Comparison of ENCODE assay signal across 16 cellular contexts in genomic region chr3:48596157-48596556, GRCh38. TPM values are rescaled to one million over a fixed set of nuclear protein-coding genes. Genes with fewer than 3 reads are reported as not detected.
DNase-seq lines count a peak whose midpoint lies in the region; ATAC-seq and TF ChIP-seq lines count a peak whose summit lies in the region.
"Had no signal": no experiment of that assay in that cellular context is flagged by ENCODE, and none has a peak within 500 bp of the region (broad histone marks: within the 10 kb centered on the region; RNA-seq: fewer than 3 reads in every experiment).

No MANE protein-coding gene starts in this region.

- H3K27me3 ChIP-seq in SJCRH30 (no peaks in the 10 kb centered on the region), foreskin keratinocyte (no peaks in the 10 kb centered on the region), prostate gland (replicated peaks; ENCODE audit: insufficient read depth) (no peaks in the 10 kb centered on the region)

- DNase-seq in ELR (ENCODE audit: low read depth) (peak; percentile 12), SJCRH30 (no peak), foreskin keratinocyte (no peak), prostate gland (ENCODE audit: low spot score) (no peak), superior temporal gyrus (ENCODE audit: extremely low spot score) (no peak), NCI-H774 (lab: John Stamatoyannopoulos, UW) (no peak), Kasumi-1 (lab: John Stamatoyannopoulos, UW) (no peak)
- DNase-seq: activated CD8-positive, alpha-beta memory T cell treated with anti-CD3 and anti-CD28 coated beads for 24 hours; activated naive CD4-positive, alpha-beta T cell treated with anti-CD3 and anti-CD28 coated beads for 36 hours; stimulated activated CD4-positive, alpha-beta T cell treated with anti-CD3 and anti-CD28 coated beads, Interleukin-1b, Interleukin-23, amount 100 ng/mL, for 48 hours had no signal

- no peak overlapping the region for H3K4me3 ChIP-seq in SJCRH30
- no peak overlapping the region for H3K4me3 ChIP-seq in prostate gland
- H3K4me3 ChIP-seq: BLaER1 had no signal

- H3K4me1 ChIP-seq in SJCRH30 (peaks cover 40% of the 10 kb centered on the region), foreskin keratinocyte (peaks cover 22% of the 10 kb centered on the region), prostate gland (replicated peaks) (peaks cover 27% of the 10 kb centered on the region)

- 86% methylated on average over 5 of the region's 5 CpGs for WGBS in prostate gland

- ATAC-seq in foreskin keratinocyte (no peak), GM18519 (IDR thresholded peaks at IDR 0.05; ENCODE audit: low FRiP score, unreplicated experiment) (no peak)

- H3K27ac ChIP-seq in SJCRH30 = peak overlapping the region; percentile 17
- H3K27ac ChIP-seq in foreskin keratinocyte = peak overlapping the region; percentile 95
- peak overlapping the region; percentile 79 to 84 for H3K27ac ChIP-seq in prostate gland
- H3K27ac ChIP-seq: BLaER1, KMS-11 had no signal

- H3K9me3 ChIP-seq in SJCRH30 (replicated peaks) (no peaks in the 10 kb centered on the region), prostate gland (no peaks in the 10 kb centered on the region)
- H3K9me3 ChIP-seq: BLaER1 had no signal

- no peak for TF ChIP-seq CTCF in foreskin keratinocyte (conservative IDR thresholded peaks at IDR 0.05)
- TF ChIP-seq CTCF in prostate gland (IDR thresholded peaks at IDR 0.05) = no peak

- intact Hi-C loops in prostate gland (cut with DNase I) = loop anchor here (5.0 kb wide), 2 partner anchors 39 to 129 kb away; partner anchors contain the start of gene PFKFB4

- H3K36me3 ChIP-seq in SJCRH30 (peaks cover 17% of the 10 kb centered on the region), prostate gland (peaks cover 0 to 11% of the 10 kb centered on the region in 2 donors)

- no peak for TF ChIP-seq POLR2A in prostate gland (IDR thresholded peaks at IDR 0.05)

RNA-seq across cellular contexts. Expression of gene COL7A1, which starts 1.0 kb away (rescaled TPM):
- total RNA-seq in SJCRH30 (2014; rRNA removed; shearing (Covaris generic)) = 1.5 and 2.0 TPM in 2 replicates
- total RNA-seq in foreskin keratinocyte = 306 and 607 TPM in 2 replicates
- polyA plus RNA-seq in foreskin keratinocyte = 306 and 665 TPM in 2 replicates
- total RNA-seq in prostate gland = 10 to 100 TPM; 84.8 to 92.6 TPM

RNA-seq across cellular contexts. Expression of gene UQCRC1, which starts 13.3 kb away (rescaled TPM):
- 137 and 162 TPM in 2 replicates for total RNA-seq in SJCRH30 (2014; rRNA removed; shearing (Covaris generic))
- total RNA-seq in foreskin keratinocyte = 400 and 414 TPM in 2 replicates
- 369 and 377 TPM in 2 replicates for polyA plus RNA-seq in foreskin keratinocyte
- total RNA-seq in prostate gland = 100 to 1,000 TPM; 239 to 251 TPM

RNA-seq across cellular contexts. Expression of gene TMEM89, which starts 25.4 kb away (rescaled TPM):
- not detected in 2 replicates for total RNA-seq in SJCRH30 (2014; rRNA removed; shearing (Covaris generic))
- total RNA-seq in foreskin keratinocyte = 0.25 TPM in 1 of 2 replicates, not detected in the other
- 0.08 TPM in 1 of 2 replicates, not detected in the other for polyA plus RNA-seq in foreskin keratinocyte
- 1 to 10 TPM in 1 of 2 donors, not detected in 1; 1.9 TPM for total RNA-seq in prostate gland
- total RNA-seq: activated naive CD4-positive, alpha-beta T cell treated with anti-CD3 and anti-CD28 coated beads for 36 hours; fibroblast of villous mesenchyme; kidney epithelial cell; omental fat pad had no signal

RNA-seq across cellular contexts. Expression of gene UCN2, which starts 32.6 kb away (rescaled TPM):
- total RNA-seq in SJCRH30 (2014; rRNA removed; shearing (Covaris generic)) = 0.14 TPM in 1 of 2 replicates, not detected in the other
- 18.8 and 35.4 TPM in 2 replicates for total RNA-seq in foreskin keratinocyte
- 18.9 and 26.5 TPM in 2 replicates for polyA plus RNA-seq in foreskin keratinocyte
- total RNA-seq in prostate gland = 1 to 10 TPM in 1 of 2 donors, under 1 TPM in 1; 0.85 to 1.6 TPM
- total RNA-seq: activated naive CD4-positive, alpha-beta T cell treated with anti-CD3 and anti-CD28 coated beads for 36 hours had no signal

RNA-seq across cellular contexts. Expression of gene SLC26A6, which starts 39.1 kb away (rescaled TPM):
- total RNA-seq in SJCRH30 (2014; rRNA removed; shearing (Covaris generic)) = 14.8 and 18.9 TPM in 2 replicates
- 34.5 and 42.9 TPM in 2 replicates for total RNA-seq in foreskin keratinocyte
- polyA plus RNA-seq in foreskin keratinocyte = 32.1 and 34.2 TPM in 2 replicates
- 10 to 100 TPM; 18.4 to 30.0 TPM for total RNA-seq in prostate gland

Comparison
In these comparisons a context has a peak if more than half of its experiments do, and no peak if none do; other contexts are left out.
1. H3K27ac ChIP-seq: peak in every context shown above with its lines; median percentile 95 in foreskin keratinocyte; 82 in prostate gland; 17 in SJCRH30.
2. RNA of gene COL7A1, which starts 1.0 kb away (total RNA-seq): 306 to 607 TPM in foreskin keratinocyte and 84.8 to 92.6 TPM in prostate gland; 1.5 to 2.0 TPM in SJCRH30; every median in the first group is over 10 times any median in the second.